9 cellular contexts compared by ENCODE assay signal in genomic region chr6:75418233-75418632, GRCh38.
DNase-seq lines count a peak whose midpoint lies in the region; ATAC-seq and TF ChIP-seq lines count a peak whose summit lies in the region.
"Had no signal": no experiment of that assay in that cellular context is flagged by ENCODE, and none has a peak within 500 bp of the region (broad histone marks: within the 10 kb centered on the region; RNA-seq: fewer than 3 reads in every experiment).

No MANE protein-coding gene starts in this region.

- H3K9me3 Mint-ChIP-seq in nephron progenitor cell = no peaks in the 10 kb centered on the region

- no peak overlapping the region for H3K4me3 ChIP-seq in fibroblast of mammary gland (ENCODE audit: control insufficient read depth, low read depth, low read length)
- H3K4me3 ChIP-seq in ovary = no peak overlapping the region

- no peaks in the 10 kb centered on the region for H3K9me3 ChIP-seq in ovary

- peak; percentile 97 for DNase-seq in DMS53 treated with DMSO at 0.1 percent for 48 hours (lab: John Stamatoyannopoulos, UW; ENCODE audit: unreplicated experiment)
- DNase-seq in HT1080 (ENCODE audit: low read depth) = peak; percentile 44
- peak; percentile 52 for DNase-seq in fibroblast of mammary gland (ENCODE audit: low read depth)
- no peak for DNase-seq in NCI-H2107 treated with DMSO at 0.1 percent for 48 hours (lab: John Stamatoyannopoulos, UW; ENCODE audit: unreplicated experiment)
- no peak for DNase-seq in ovary
- DNase-seq in nephron progenitor cell = no peak
- no peak for DNase-seq in GM10266 (ENCODE audit: extremely low spot score)
- DNase-seq: T-helper 17 cell had no signal

- H3K36me3 ChIP-seq in ovary = no peaks in the 10 kb centered on the region

- TF ChIP-seq POLR2A in ovary (IDR thresholded peaks at IDR 0.05) = no peak

- no peak overlapping the region for H3K27ac ChIP-seq in ovary

- intact Hi-C loops in ovary (cut with DNase I) = no loop called here

- no peaks in the 10 kb centered on the region for H3K4me1 Mint-ChIP-seq in nephron progenitor cell
- H3K4me1 Mint-ChIP-seq: T-helper 17 cell had no signal

- TF ChIP-seq CTCF in fibroblast of mammary gland (conservative IDR thresholded peaks at IDR 0.05; ENCODE audit: control insufficient read depth, insufficient read depth, low read depth, low read length) = no peak
- TF ChIP-seq CTCF in ovary (IDR thresholded peaks at IDR 0.05) = no peak
- no peak for TF ChIP-seq CTCF in nephron progenitor cell (IDR thresholded peaks at IDR 0.05)
- TF ChIP-seq CTCF in GM10266 (IDR thresholded peaks at IDR 0.05; ENCODE audit: control insufficient read depth, insufficient read depth, low read depth, missing control alignments) = no peak

- H3K4me1 ChIP-seq in ovary (ENCODE audit: insufficient read depth) = no peaks in the 10 kb centered on the region

- peak; percentile 80 for ATAC-seq in GM21528 (IDR thresholded peaks at IDR 0.05; ENCODE audit: low FRiP score, unreplicated experiment)
- ATAC-seq: T-helper 17 cell had no signal

- H3K27me3 Mint-ChIP-seq in nephron progenitor cell (ENCODE audit: low read depth, poor library complexity) = peaks cover 8% of the 10 kb centered on the region

- no peak overlapping the region for H3K27ac Mint-ChIP-seq in nephron progenitor cell
- H3K27ac Mint-ChIP-seq: T-helper 17 cell had no signal

- H3K36me3 Mint-ChIP-seq in nephron progenitor cell (ENCODE audit: low read depth) = no peaks in the 10 kb centered on the region

- no peak overlapping the region for H3K4me3 Mint-ChIP-seq in nephron progenitor cell
- H3K4me3 Mint-ChIP-seq: T-helper 17 cell had no signal

- no peaks in the 10 kb centered on the region for H3K27me3 ChIP-seq in ovary

- no peak for TF ChIP-seq EP300 in ovary (IDR thresholded peaks at IDR 0.05)

Comparison
In these comparisons a context has a peak if more than half of its experiments do, and no peak if none do; other contexts are left out.
1. DNase-seq: peak in DMS53 treated with DMSO at 0.1 percent for 48 hours (single experiment), HT1080 (single experiment) and fibroblast of mammary gland (single experiment); none in NCI-H2107 treated with DMSO at 0.1 percent for 48 hours (single experiment), ovary (0 of 5), nephron progenitor cell (single experiment) and GM10266 (single experiment).